10 cellular contexts compared by ENCODE assay signal in the genomic region with DNA sequence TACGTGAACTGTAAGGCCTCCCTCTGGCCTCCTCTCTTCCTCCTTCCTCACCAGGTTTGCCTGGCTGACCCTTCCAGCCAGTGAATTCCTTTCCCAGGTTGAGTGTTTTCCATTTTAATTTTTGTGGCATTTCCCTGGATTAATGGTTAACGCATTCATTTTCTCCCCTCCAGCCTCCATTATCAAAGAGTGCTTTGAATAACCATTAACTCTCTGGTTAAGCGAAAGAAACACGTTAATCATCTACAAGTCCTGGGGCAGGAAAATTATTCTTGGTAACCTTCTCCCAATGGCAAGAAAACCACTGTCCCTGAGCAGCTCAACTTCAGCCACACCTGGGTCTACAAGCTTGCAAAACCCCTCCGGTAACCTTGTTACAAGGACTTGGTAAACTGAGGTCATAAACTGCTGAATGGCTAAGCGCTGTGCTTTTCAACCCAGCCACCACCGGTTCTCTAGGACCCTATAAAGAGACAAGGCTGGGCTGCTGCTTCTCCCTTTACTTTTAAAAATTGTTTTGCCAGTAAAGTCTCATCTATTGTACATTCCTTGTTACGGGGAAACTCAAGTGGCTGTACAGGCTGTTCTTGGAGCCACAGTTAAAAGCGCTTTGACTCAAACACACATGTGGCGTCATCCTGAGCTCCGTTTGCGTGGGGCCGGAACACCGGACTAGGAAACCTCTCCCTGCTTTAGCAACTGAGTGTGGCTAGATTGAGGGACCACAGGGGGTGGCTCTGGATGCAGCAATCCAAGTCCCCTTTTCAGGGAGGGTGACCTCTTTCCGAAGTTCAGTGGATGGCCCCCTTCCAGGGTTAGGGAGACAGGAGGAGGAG. TPM values are rescaled to one million over a fixed set of nuclear protein-coding genes. Genes with fewer than 3 reads are reported as not detected.
DNase-seq lines count a peak whose midpoint lies in the region; ATAC-seq, FAIRE-seq and TF ChIP-seq lines count a peak whose summit lies in the region.
"Not testable (repeated sequence)": the region's sequence is repeated elsewhere in the genome, so short reads cannot be mapped to it uniquely, and the experiment has no call there.
"Had no signal": no experiment of that assay in that cellular context is flagged by ENCODE, and none has a peak within 500 bp of the region (broad histone marks: within the 10 kb centered on the region; RNA-seq: fewer than 3 reads in every experiment).

No MANE protein-coding gene starts in this region.

- H3K36me3 Mint-ChIP-seq in astrocyte (ENCODE audit: low read depth, unreplicated experiment); nephron (ENCODE audit: low read depth): not testable (repeated sequence)

- peak; percentile 25 to 46 for TF ChIP-seq RAD21 in liver (IDR thresholded peaks at IDR 0.05)

- H3K27me3 Mint-ChIP-seq in astrocyte (ENCODE audit: low read depth, unreplicated experiment) (peaks cover 24% of the 10 kb centered on the region), nephron (ENCODE audit: low read depth) (peaks cover 10% of the 10 kb centered on the region)

- not testable (repeated sequence) for TF ChIP-seq POLR2A in esophagus muscularis mucosa (IDR thresholded peaks at IDR 0.05; ENCODE audit: low read depth)

- not testable (repeated sequence) for H3K9me3 ChIP-seq in astrocyte (ENCODE audit: insufficient read depth, low read depth, low read length); esophagus muscularis mucosa; liver (ENCODE audit: control insufficient read depth in 4 of 4, low read length in 3 of 4); small intestine (ENCODE audit: control insufficient read depth, low read depth)

- FAIRE-seq in astrocyte (lab: Jason Lieb, UNC); small intestine (lab: Jason Lieb, UNC): not testable (repeated sequence)

- H3K9ac ChIP-seq in astrocyte (ENCODE audit: low read length): not testable (repeated sequence)
- H3K9ac ChIP-seq in liver (ENCODE audit: low read depth in 1 of 2, low read length in 2 of 2): peak overlapping the region; percentile 16 to 93

- TF ChIP-seq EP300 in esophagus muscularis mucosa (IDR thresholded peaks at IDR 0.05): not testable (repeated sequence)

- not testable (repeated sequence) for H3K36me3 ChIP-seq in astrocyte (ENCODE audit: insufficient read depth, low read length); esophagus muscularis mucosa; liver (ENCODE audit: control insufficient read depth in 4 of 4, insufficient read depth in 3 of 4, low read depth in 1 of 4, low read length in 3 of 4); small intestine (ENCODE audit: control insufficient read depth in 2 of 2, insufficient read depth in 2 of 2, low read length in 2 of 2)

- peak; percentile 27 for DNase-seq in HuH-7.5 (ENCODE audit: low spot score)
- not testable (repeated sequence) for DNase-seq in astrocyte (ENCODE audit: low read depth); left ventricle myocardium superior
- DNase-seq in esophagus muscularis mucosa (ENCODE audit: extremely low spot score): peak; percentile 92
- DNase-seq in small intestine: peak; percentile 78

- H3K4me2 ChIP-seq in astrocyte (ENCODE audit: low read length): not testable (repeated sequence)

- ATAC-seq in left ventricle myocardium superior: peak; percentile 63

- not testable (repeated sequence) for H3K4me3 ChIP-seq in astrocyte (ENCODE audit: insufficient read depth, low read depth, low read length); small intestine (ENCODE audit: low read depth in 1 of 2, low read length in 2 of 2)
- H3K4me3 ChIP-seq in esophagus muscularis mucosa (peak overlapping the region in 2 of 4 donors; percentile 33 to 37), liver (ENCODE audit: low read depth in 1 of 3, low read length in 3 of 3) (peak overlapping the region; percentile 26 to 60 (median 31))

- peaks cover 12% of the 10 kb centered on the region for H3K27me3 ChIP-seq in astrocyte (ENCODE audit: insufficient read depth, low read length)
- peaks cover 0 to 19% (median 0%) of the 10 kb centered on the region in 4 donors for H3K27me3 ChIP-seq in esophagus muscularis mucosa
- H3K27me3 ChIP-seq in liver (ENCODE audit: control insufficient read depth in 4 of 4, insufficient read depth in 4 of 4, low read length in 3 of 4); small intestine (ENCODE audit: control insufficient read depth in 2 of 2, insufficient read depth in 2 of 2, low read length in 2 of 2): not testable (repeated sequence)

- peaks cover 10% of the 10 kb centered on the region for H3K4me1 Mint-ChIP-seq in astrocyte (ENCODE audit: low read depth, unreplicated experiment)
- H3K4me1 Mint-ChIP-seq in nephron: peaks cover 21% of the 10 kb centered on the region

- peak overlapping the region; percentile 73 for H3K27ac ChIP-seq in 22Rv1
- H3K27ac ChIP-seq in astrocyte (ENCODE audit: low read depth, low read length): not testable (repeated sequence)
- peak overlapping the region in 3 of 4 donors; percentile 20 to 79 (median 75) for H3K27ac ChIP-seq in esophagus muscularis mucosa (replicated peaks in 1 of 4)
- peak overlapping the region; percentile 84 to 97 for H3K27ac ChIP-seq in liver (ENCODE audit: low read depth in 1 of 2, low read length in 2 of 2)
- H3K27ac ChIP-seq in small intestine (ENCODE audit: low read depth in 1 of 2, low read length in 1 of 2): peak overlapping the region; percentile 91 to 95

- peak overlapping the region; percentile 62 for H3K27ac Mint-ChIP-seq in astrocyte (ENCODE audit: unreplicated experiment)
- peak overlapping the region; percentile 94 to 98 (median 97) for H3K27ac Mint-ChIP-seq in nephron

- intact Hi-C loops in esophagus muscularis mucosa (cut with DNase I); left ventricle myocardium superior (cut with micrococcal nuclease): not testable (repeated sequence)

- H3K9me3 Mint-ChIP-seq in astrocyte (ENCODE audit: unreplicated experiment); nephron: not testable (repeated sequence)

- not testable (repeated sequence) for H4K20me1 ChIP-seq in astrocyte (ENCODE audit: insufficient read depth, low read length)

- H3K4me1 ChIP-seq in astrocyte (ENCODE audit: insufficient read depth, low read length); small intestine (ENCODE audit: control insufficient read depth in 2 of 2, insufficient read depth in 1 of 2, low read depth in 1 of 2, low read length in 1 of 2): not testable (repeated sequence)
- peaks cover 0 to 21% (median 14%) of the 10 kb centered on the region in 4 donors for H3K4me1 ChIP-seq in esophagus muscularis mucosa
- peaks cover 5 to 27% (median 24%) of the 10 kb centered on the region in 4 donors for H3K4me1 ChIP-seq in liver (ENCODE audit: control insufficient read depth in 4 of 4, insufficient read depth in 4 of 4, low read length in 3 of 4)

- H3K4me3 Mint-ChIP-seq in astrocyte (ENCODE audit: unreplicated experiment): not testable (repeated sequence)
- H3K4me3 Mint-ChIP-seq in nephron: peak overlapping the region; percentile 41 to 53 (median 47)

- not testable (repeated sequence) for H3K79me2 ChIP-seq in astrocyte (ENCODE audit: insufficient read depth, low read length)

- not testable (repeated sequence) for H2AFZ ChIP-seq in astrocyte (ENCODE audit: low read depth, low read length)

- TF ChIP-seq CTCF in 22Rv1 (IDR thresholded peaks at IDR 0.05); astrocyte (IDR thresholded peaks at IDR 0.05; ENCODE audit: insufficient read depth, low read depth, low read length); esophagus muscularis mucosa (IDR thresholded peaks at IDR 0.05); liver (IDR thresholded peaks at IDR 0.05; ENCODE audit: low read depth, low read length, missing input control); nephron (IDR thresholded peaks at IDR 0.05; ENCODE audit: unreplicated experiment in 3 of 3): not testable (repeated sequence)

- 79% methylated on average over 14 of the region's 15 CpGs for WGBS in esophagus muscularis mucosa
- 30% methylated on average over 15 of the region's 15 CpGs for WGBS in liver
- 27 to 60% (median 47%) methylated on average over 15 of the region's 15 CpGs for WGBS in small intestine, 3 donors

TF ChIP-seq in liver, 16 proteins besides CTCF, POLR2A, EP300 and RAD21 (continues in another document):
- TF ChIP-seq, protein P1, sequence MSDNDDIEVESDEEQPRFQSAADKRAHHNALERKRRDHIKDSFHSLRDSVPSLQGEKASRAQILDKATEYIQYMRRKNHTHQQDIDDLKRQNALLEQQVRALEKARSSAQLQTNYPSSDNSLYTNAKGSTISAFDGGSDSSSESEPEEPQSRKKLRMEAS (IDR thresholded peaks at IDR 0.05): peak; percentile 54
- TF ChIP-seq, protein P2, sequence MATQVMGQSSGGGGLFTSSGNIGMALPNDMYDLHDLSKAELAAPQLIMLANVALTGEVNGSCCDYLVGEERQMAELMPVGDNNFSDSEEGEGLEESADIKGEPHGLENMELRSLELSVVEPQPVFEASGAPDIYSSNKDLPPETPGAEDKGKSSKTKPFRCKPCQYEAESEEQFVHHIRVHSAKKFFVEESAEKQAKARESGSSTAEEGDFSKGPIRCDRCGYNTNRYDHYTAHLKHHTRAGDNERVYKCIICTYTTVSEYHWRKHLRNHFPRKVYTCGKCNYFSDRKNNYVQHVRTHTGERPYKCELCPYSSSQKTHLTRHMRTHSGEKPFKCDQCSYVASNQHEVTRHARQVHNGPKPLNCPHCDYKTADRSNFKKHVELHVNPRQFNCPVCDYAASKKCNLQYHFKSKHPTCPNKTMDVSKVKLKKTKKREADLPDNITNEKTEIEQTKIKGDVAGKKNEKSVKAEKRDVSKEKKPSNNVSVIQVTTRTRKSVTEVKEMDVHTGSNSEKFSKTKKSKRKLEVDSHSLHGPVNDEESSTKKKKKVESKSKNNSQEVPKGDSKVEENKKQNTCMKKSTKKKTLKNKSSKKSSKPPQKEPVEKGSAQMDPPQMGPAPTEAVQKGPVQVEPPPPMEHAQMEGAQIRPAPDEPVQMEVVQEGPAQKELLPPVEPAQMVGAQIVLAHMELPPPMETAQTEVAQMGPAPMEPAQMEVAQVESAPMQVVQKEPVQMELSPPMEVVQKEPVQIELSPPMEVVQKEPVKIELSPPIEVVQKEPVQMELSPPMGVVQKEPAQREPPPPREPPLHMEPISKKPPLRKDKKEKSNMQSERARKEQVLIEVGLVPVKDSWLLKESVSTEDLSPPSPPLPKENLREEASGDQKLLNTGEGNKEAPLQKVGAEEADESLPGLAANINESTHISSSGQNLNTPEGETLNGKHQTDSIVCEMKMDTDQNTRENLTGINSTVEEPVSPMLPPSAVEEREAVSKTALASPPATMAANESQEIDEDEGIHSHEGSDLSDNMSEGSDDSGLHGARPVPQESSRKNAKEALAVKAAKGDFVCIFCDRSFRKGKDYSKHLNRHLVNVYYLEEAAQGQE (IDR thresholded peaks at IDR 0.05): peak; percentile 73
- TF ChIP-seq JUND (IDR thresholded peaks at IDR 0.05) (peak; percentile 7 to 48), RXRA (IDR thresholded peaks at IDR 0.05) (peak in 1 of 2 donors; percentile 71)

RNA-seq across cellular contexts. Expression of a gene that starts 24.7 kb away (rescaled TPM):
- total RNA-seq in astrocyte (1,356 and 1,553 TPM in 2 replicates), esophagus muscularis mucosa (under 1 TPM in 2 of 4 donors, not detected in 2; under 0.01 TPM), left ventricle myocardium superior (4,234 TPM), liver (under 1 TPM; under 0.01 TPM)
- polyA plus RNA-seq in liver (10 to 100 TPM in 1 of 2 donors, not detected in 1; 16.7 TPM), small intestine (not detected)
- polyA plus RNA-seq: BJ, esophagus had no signal

Comparison
In these comparisons a context has a peak if more than half of its experiments do, and no peak if none do; other contexts are left out.
1. RNA of a gene that starts 24.7 kb away (total RNA-seq): 4,234 TPM in left ventricle myocardium superior (single experiment) and 1,356 to 1,553 TPM in astrocyte; under 0.01 TPM in esophagus muscularis mucosa and under 0.01 TPM in liver; every median in the first group is over 1,000 times any median in the second.